1 cellular context compared by ENCODE assay signal in genomic region chr19:42110658-42111057, GRCh38.
A peak's percentile ranks its signal among the peaks of the same experiment; 100 is the strongest.
TF ChIP-seq lines count a peak whose summit lies in the region.

No MANE protein-coding gene starts in this region.

TF ChIP-seq in H1, 55 proteins besides CTCF, POLR2A, EP300 and RAD21:
- no peak for TF ChIP-seq CTBP2 (IDR thresholded peaks at IDR 0.05; ENCODE audit: borderline replicate concordance, insufficient read depth, insufficient read length, low read length)
- TF ChIP-seq KDM1A (IDR thresholded peaks at IDR 0.05; ENCODE audit: borderline replicate concordance, low read length): peak; percentile 28; the same call in 1 of the 2 replicates
